ENCODE assay signal across 1 cellular context in the genomic region with DNA sequence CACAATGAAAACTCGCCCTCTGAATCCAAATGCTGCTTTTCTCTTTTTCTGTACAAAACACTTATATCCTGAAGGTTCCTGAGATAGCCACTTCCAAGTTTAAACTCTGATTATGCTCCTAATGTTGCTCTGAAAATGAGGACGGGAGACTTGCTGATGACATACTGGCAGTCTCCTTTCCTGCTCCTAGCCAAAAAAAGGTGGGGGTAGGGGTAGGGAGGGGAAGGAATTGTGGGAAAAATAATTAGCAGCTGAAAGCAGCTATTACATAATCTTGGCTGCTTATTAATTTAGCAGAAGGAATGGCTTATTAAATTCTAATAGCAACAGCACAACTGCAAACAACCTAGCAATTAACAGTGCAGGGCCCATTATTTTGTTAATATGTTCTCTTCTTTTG.
TF ChIP-seq lines count a peak whose summit lies in the region.

No MANE protein-coding gene starts in this region.

TF ChIP-seq in K562, 482 proteins besides CTCF, POLR2A, EP300 and RAD21 (continued from another document):
- TF ChIP-seq E4F1 (CRISPR knock-in tag; IDR thresholded peaks at IDR 0.05; ENCODE audit: borderline replicate concordance) (no peak), CEBPG (CRISPR knock-in tag; IDR thresholded peaks at IDR 0.05) (no peak), CEBPG (tag; conservative IDR thresholded peaks at IDR 0.05 in 1 of 2, IDR thresholded peaks at IDR 0.05 in 1 of 2) (peak in 1 of 2 experiments; percentile 62; a peak in 2 of 4 replicates), NFE2L1 (tag; IDR thresholded peaks at IDR 0.05; ENCODE audit: borderline replicate concordance, low read depth) (no peak), TFAM (CRISPR knock-in tag; conservative IDR thresholded peaks at IDR 0.05) (no peak), JUND (IDR thresholded peaks at IDR 0.05; ENCODE audit: borderline replicate concordance, low read depth, low read length) (no peak), JUND (tag; IDR thresholded peaks at IDR 0.05; ENCODE audit: borderline replicate concordance, low read depth, low read length) (no peak), HSF4 (CRISPR knock-in tag; IDR thresholded peaks at IDR 0.05; ENCODE audit: borderline replicate concordance) (no peak), ZNF354B (CRISPR knock-in tag; IDR thresholded peaks at IDR 0.05) (no peak)
